1 cellular context compared by ENCODE assay signal in the genomic region with DNA sequence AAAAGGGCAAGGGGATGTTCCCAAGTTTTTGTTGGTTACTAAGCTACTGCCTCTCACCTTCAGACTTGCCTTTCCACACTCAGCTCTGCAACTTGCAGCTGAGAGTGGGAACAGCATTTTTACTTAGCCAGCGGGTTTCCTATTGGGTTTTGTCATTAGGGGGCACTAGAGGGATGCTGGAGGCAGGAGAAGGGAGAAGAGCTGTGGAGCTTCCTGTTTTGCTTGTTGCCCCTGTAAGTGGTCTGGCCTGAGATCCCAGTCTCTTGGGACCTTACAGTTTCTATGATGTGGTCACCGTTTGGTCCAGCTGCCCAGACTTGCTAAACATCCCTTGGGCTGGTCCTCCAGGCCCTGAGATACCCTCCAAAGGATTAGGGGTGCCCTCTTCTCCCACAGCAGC.
TF ChIP-seq lines count a peak whose summit lies in the region.

No MANE protein-coding gene starts in this region.

TF ChIP-seq in endothelial cell of umbilical vein, 7 proteins besides CTCF, POLR2A, EP300 and RAD21:
- no peak for TF ChIP-seq FOS (IDR thresholded peaks at IDR 0.05; ENCODE audit: borderline replicate concordance, insufficient read depth, low read length)
- no peak for TF ChIP-seq POLR2AphosphoS5 (IDR thresholded peaks at IDR 0.05; ENCODE audit: insufficient read depth, low read depth, low read length)
- no peak for TF ChIP-seq MYC (IDR thresholded peaks at IDR 0.05; ENCODE audit: low read depth, low read length)
- TF ChIP-seq, protein P1, sequence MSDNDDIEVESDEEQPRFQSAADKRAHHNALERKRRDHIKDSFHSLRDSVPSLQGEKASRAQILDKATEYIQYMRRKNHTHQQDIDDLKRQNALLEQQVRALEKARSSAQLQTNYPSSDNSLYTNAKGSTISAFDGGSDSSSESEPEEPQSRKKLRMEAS (IDR thresholded peaks at IDR 0.05; ENCODE audit: insufficient read depth, insufficient read length), result no peak
- TF ChIP-seq EZH2 (IDR thresholded peaks at IDR 0.05; ENCODE audit: borderline replicate concordance, low read depth, low read length, severe bottlenecking), result no peak
- TF ChIP-seq GATA2 (IDR thresholded peaks at IDR 0.05; ENCODE audit: insufficient read depth, insufficient read length, low read depth, low read length), result no peak
- TF ChIP-seq JUN (IDR thresholded peaks at IDR 0.05; ENCODE audit: borderline replicate concordance, insufficient read depth, insufficient read length, low read depth), result no peak
TF ChIP-seq in endothelial cell of umbilical vein: peak in this region for 0.
